In the genomic region with DNA sequence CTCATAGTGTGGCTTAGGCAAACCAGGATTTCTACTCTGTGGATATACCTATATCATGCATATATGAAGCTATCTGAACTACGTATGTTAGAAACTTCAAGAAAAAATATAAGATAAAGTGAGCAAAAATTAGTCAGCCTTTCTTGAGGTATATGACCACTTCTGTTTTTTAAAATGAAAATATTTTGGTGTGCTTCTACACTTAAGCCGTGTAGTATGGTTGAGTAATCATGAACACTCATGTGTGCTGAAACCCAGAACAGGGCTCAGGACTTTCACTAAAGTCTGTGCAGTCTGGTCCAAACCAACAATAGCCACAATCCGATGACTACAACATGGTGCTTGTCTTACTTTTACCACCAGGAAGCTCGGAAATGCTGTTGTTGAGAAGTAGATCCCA, we compare ENCODE assay signal across 19 cellular contexts.
"Had no signal": no experiment of that assay in that cellular context is flagged by ENCODE, and none has a peak within 500 bp of the region (broad histone marks: within the 10 kb centered on the region; RNA-seq: fewer than 3 reads in every experiment).

No MANE protein-coding gene starts in this region.

- H3K4me3 Mint-ChIP-seq: activated naive CD4-positive, alpha-beta T cell treated with anti-CD3 and anti-CD28 coated beads, Interleukin-2, amount 50 U/mL, for 24 hours; natural killer cell; stimulated activated effector memory CD8-positive, alpha-beta T cell treated with anti-CD3 and anti-CD28 coated beads, Interleukin-12 subunit alpha, Interleukin-12 subunit beta, amount 100 ng/mL, for 72 hours had no signal

- H3K9me3 Mint-ChIP-seq: activated naive CD4-positive, alpha-beta T cell treated with anti-CD3 and anti-CD28 coated beads, Interleukin-2, amount 50 U/mL, for 24 hours; natural killer cell; stimulated activated effector memory CD8-positive, alpha-beta T cell treated with anti-CD3 and anti-CD28 coated beads, Interleukin-12 subunit alpha, Interleukin-12 subunit beta, amount 100 ng/mL, for 72 hours had no signal

- H3K27ac ChIP-seq: adrenal gland, breast epithelium, coronary artery, sigmoid colon had no signal

- H3K4me1 ChIP-seq: adrenal gland, breast epithelium, sigmoid colon had no signal

- H3K36me3 Mint-ChIP-seq: activated naive CD4-positive, alpha-beta T cell treated with anti-CD3 and anti-CD28 coated beads, Interleukin-2, amount 50 U/mL, for 24 hours; natural killer cell; stimulated activated effector memory CD8-positive, alpha-beta T cell treated with anti-CD3 and anti-CD28 coated beads, Interleukin-12 subunit alpha, Interleukin-12 subunit beta, amount 100 ng/mL, for 72 hours had no signal

- FAIRE-seq: astrocyte, endometrium, islet of Langerhans, TTC549 had no signal

- H3K4me1 Mint-ChIP-seq: activated naive CD4-positive, alpha-beta T cell treated with anti-CD3 and anti-CD28 coated beads, Interleukin-2, amount 50 U/mL, for 24 hours; natural killer cell; stimulated activated effector memory CD8-positive, alpha-beta T cell treated with anti-CD3 and anti-CD28 coated beads, Interleukin-12 subunit alpha, Interleukin-12 subunit beta, amount 100 ng/mL, for 72 hours had no signal

- H3K27ac Mint-ChIP-seq: activated naive CD4-positive, alpha-beta T cell treated with anti-CD3 and anti-CD28 coated beads, Interleukin-2, amount 50 U/mL, for 24 hours; natural killer cell; stimulated activated effector memory CD8-positive, alpha-beta T cell treated with anti-CD3 and anti-CD28 coated beads, Interleukin-12 subunit alpha, Interleukin-12 subunit beta, amount 100 ng/mL, for 72 hours had no signal

- DNase-seq: activated CD4-positive, alpha-beta T cell treated with anti-CD3 and anti-CD28 coated beads, Interleukin-2, amount 50 U/mL, for 48 hours; activated gamma-delta T cell; adrenal gland; erythroblast; foreskin melanocyte; glutamatergic neuron; hippocampal formation; left cardiac atrium; natural killer cell; sigmoid colon; stimulated activated CD4-positive, alpha-beta T cell treated with anti-CD3 and anti-CD28 coated beads, Interleukin-4, amount 100 ng/mL, for 24 hours had no signal

- H3K27me3 ChIP-seq: adrenal gland, breast epithelium, sigmoid colon had no signal

- ATAC-seq: left cardiac atrium; natural killer cell; stimulated activated effector memory CD8-positive, alpha-beta T cell treated with anti-CD3 and anti-CD28 coated beads, Interleukin-12 subunit alpha, Interleukin-12 subunit beta, amount 100 ng/mL, for 72 hours had no signal

- H3K9me3 ChIP-seq: adrenal gland, breast epithelium, sigmoid colon had no signal

- H3K4me3 ChIP-seq: adrenal gland, breast epithelium, coronary artery, sigmoid colon had no signal

- H3K36me3 ChIP-seq: adrenal gland, breast epithelium, sigmoid colon had no signal
